8 cellular contexts compared by ENCODE assay signal in the genomic region with DNA sequence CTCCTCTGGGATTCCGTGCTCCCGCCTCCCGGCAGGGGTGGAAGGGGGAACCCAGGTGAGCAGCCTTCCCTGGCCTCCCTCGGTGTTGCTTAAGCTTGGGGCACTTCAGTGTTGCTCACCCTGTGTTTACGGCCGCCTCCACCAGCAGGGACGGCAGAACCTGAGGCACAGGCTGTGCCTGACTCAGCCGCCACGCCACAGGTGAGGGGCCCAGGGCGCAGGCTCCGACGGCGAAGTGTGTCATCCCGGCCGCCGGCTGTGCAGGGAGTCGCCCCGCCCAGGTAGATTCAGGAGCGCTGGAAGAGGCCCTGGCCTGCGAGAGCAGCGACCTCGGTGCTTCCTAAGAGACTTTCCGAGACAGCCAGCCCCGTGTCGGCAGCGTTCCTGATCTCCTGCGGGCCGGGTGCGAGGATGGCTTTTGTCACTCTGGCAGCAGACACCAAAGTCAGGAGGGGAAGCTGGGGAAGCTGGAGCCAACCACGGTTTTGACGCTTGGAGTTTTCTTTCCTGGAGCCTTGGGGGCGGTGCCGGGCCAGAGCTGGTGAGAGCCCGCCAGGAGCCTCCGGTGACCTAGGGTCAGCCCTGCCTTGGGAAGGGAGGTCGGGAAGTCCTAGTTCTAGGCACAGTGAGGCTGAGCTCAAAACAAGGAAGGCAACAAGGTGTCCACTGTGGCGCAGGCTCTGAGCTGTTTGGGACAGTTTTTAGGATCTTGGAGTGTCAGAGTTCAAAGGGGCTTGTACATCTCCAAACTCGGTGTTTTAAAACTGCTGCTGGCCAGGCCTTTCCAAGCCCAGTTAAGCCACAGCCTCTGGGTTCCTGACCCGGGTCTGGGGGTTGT. TPM values are rescaled to one million over a fixed set of nuclear protein-coding genes. Genes with fewer than 3 reads are reported as not detected.
DNase-seq lines count a peak whose midpoint lies in the region; ATAC-seq lines count a peak whose summit lies in the region.

No MANE protein-coding gene starts in this region.

- in situ Hi-C loops in G401 (cut with HindIII; ENCODE audit: low sequenced_read_pairs): no loop called here

- DNase-seq in G401 (ENCODE audit: low spot score) (peak; percentile 55), NOMO-1 treated with DMSO at 0.1 percent for 48 hours (lab: John Stamatoyannopoulos, UW; ENCODE audit: unreplicated experiment) (peak; percentile 34), islet precursor cell (peak; percentile 97), amniotic stem cell (lab: John Stamatoyannopoulos, UW) (no peak)
- peak; percentile 63 for DNase-seq in activated naive CD4-positive, alpha-beta T cell treated with anti-CD3 and anti-CD28 coated beads, Interleukin-2, amount 50 U/mL, for 16 hours
- peak; percentile 50 to 68 for DNase-seq in stimulated activated CD4-positive, alpha-beta T cell treated with anti-CD3 and anti-CD28 coated beads, Interleukin-4, amount 100 ng/mL, for 4 hours

- no peak for ATAC-seq in HG02763 (IDR thresholded peaks at IDR 0.05; ENCODE audit: unreplicated experiment)
- no peak for ATAC-seq in HG03521 (IDR thresholded peaks at IDR 0.05; ENCODE audit: unreplicated experiment)

RNA-seq across cellular contexts. Expression of gene GSE1, which starts 2.1 kb away (rescaled TPM):
- 22.8 and 35.6 TPM in 2 replicates for total RNA-seq in G401 (2014; rRNA removed; shearing (Covaris generic))
